1 cellular context compared by ENCODE assay signal in genomic region chr16:75320435-75320834, GRCh38.
TF ChIP-seq lines count a peak whose summit lies in the region.

No MANE protein-coding gene starts in this region.

TF ChIP-seq in IMR-90, 13 proteins besides CTCF, POLR2A, EP300 and RAD21 (continued from another document):
- no peak for TF ChIP-seq USF2 (IDR thresholded peaks at IDR 0.05; ENCODE audit: low read depth, low read length)
